In genomic region chr14:55846852-55847471, GRCh38 we compare ENCODE assay signal across 13 cellular contexts.
A peak's percentile ranks its signal among the peaks of the same experiment; 100 is the strongest.
DNase-seq lines count a peak whose midpoint lies in the region; ATAC-seq and TF ChIP-seq lines count a peak whose summit lies in the region.
"Had no signal": no experiment of that assay in that cellular context is flagged by ENCODE, and none has a peak within 500 bp of the region (broad histone marks: within the 10 kb centered on the region; RNA-seq: fewer than 3 reads in every experiment).

No MANE protein-coding gene starts in this region.

- intact Hi-C loops in PC-3 (cut with micrococcal nuclease) = loop anchor here (1.0 kb wide), 4 partner anchors 15 to 94 kb away; no protein-coding TSS in a partner anchor
- intact Hi-C loops in posterior vena cava (cut with DNase I) = no loop called here

- CTCF ChIA-PET in PC-3 (lab: Charles Lee) = interaction anchor here (0.5 kb wide), 1 partner anchor 487 kb away, joined by 4 read pairs; no protein-coding TSS in a partner anchor

- H3K27me3 ChIP-seq in PC-3 (ENCODE audit: low read length) (no peaks in the 10 kb centered on the region), Karpas-422 (ENCODE audit: low read length) (no peaks in the 10 kb centered on the region)
- H3K27me3 ChIP-seq: transverse colon had no signal

- no TSS peak for BruUV-seq in PC-3 (replicated peaks; lab: Mats Ljungman, UMichigan)

- H3K79me2 ChIP-seq in PC-3 (ENCODE audit: low read length) (no peaks in the 10 kb centered on the region), Karpas-422 (ENCODE audit: low read length) (no peaks in the 10 kb centered on the region)

- H3K4me2 ChIP-seq in PC-3 (ENCODE audit: low read length) (peak overlapping the region; percentile 24), Karpas-422 (ENCODE audit: low read depth, low read length, poor library complexity, severe bottlenecking) (no peak overlapping the region)

- H3K4me1 ChIP-seq in PC-3 (ENCODE audit: insufficient read depth, low read length) (peaks cover 32% of the 10 kb centered on the region), Karpas-422 (ENCODE audit: low read length) (no peaks in the 10 kb centered on the region)

- H3K9me3 ChIP-seq in PC-3 (ENCODE audit: low read length) = no peaks in the 10 kb centered on the region
- no peaks in the 10 kb centered on the region for H3K9me3 ChIP-seq in Karpas-422 (ENCODE audit: low read length)
- H3K9me3 ChIP-seq: transverse colon had no signal

- POLR2A ChIA-PET in PC-3 (lab: Charles Lee; ENCODE audit: unreplicated experiment) = no interaction called here

- TF ChIP-seq CTCF in PC-3 (conservative IDR thresholded peaks at IDR 0.05; ENCODE audit: low read depth, low read length) (no peak), foreskin fibroblast (IDR thresholded peaks at IDR 0.05; ENCODE audit: low read depth, low read length) (no peak)

- H3K36me3 ChIP-seq in PC-3 (ENCODE audit: low read depth, low read length) (no peaks in the 10 kb centered on the region), Karpas-422 (ENCODE audit: insufficient read depth, low read length) (no peaks in the 10 kb centered on the region)
- H3K36me3 ChIP-seq: transverse colon had no signal

- H3K27ac ChIP-seq in PC-3 (ENCODE audit: low read length) = peak overlapping the region; percentile 56
- H3K27ac ChIP-seq in Karpas-422 (ENCODE audit: low read length) = no peak overlapping the region

- no peaks in the 10 kb centered on the region for H3F3A ChIP-seq in PC-3 (ENCODE audit: low read length, unreplicated experiment)

- no peak overlapping the region for H2AFZ ChIP-seq in PC-3 (ENCODE audit: low read length)
- H2AFZ ChIP-seq in Karpas-422 (ENCODE audit: low read length) = no peak overlapping the region

- H3K9ac ChIP-seq in PC-3 (ENCODE audit: low read length) (no peak overlapping the region; the same call in 1 of the 2 replicates), Karpas-422 (ENCODE audit: low read length) (no peak overlapping the region)

- H3K4me3 ChIP-seq in PC-3 (ENCODE audit: low read length) = no peak overlapping the region
- H3K4me3 ChIP-seq in foreskin fibroblast (ENCODE audit: low read depth in 1 of 2, low read length in 2 of 2) = no peak overlapping the region
- no peak overlapping the region for H3K4me3 ChIP-seq in Karpas-422 (ENCODE audit: low read length)
- H3K4me3 ChIP-seq: transverse colon had no signal

- H4K20me1 ChIP-seq in PC-3 (ENCODE audit: low read length) (no peaks in the 10 kb centered on the region), Karpas-422 (ENCODE audit: insufficient read depth, low read depth, low read length) (no peaks in the 10 kb centered on the region)

- H3K9me2 ChIP-seq in PC-3 (replicated peaks; ENCODE audit: low read length) (peaks cover 7% of the 10 kb centered on the region; the same call in 1 of the 2 replicates), Karpas-422 (replicated peaks; ENCODE audit: insufficient read depth, low read length) (no peaks in the 10 kb centered on the region)

- ATAC-seq in PC-3 = peak; percentile 40
- no peak for ATAC-seq in HG02610 (IDR thresholded peaks at IDR 0.05; ENCODE audit: unreplicated experiment)
- ATAC-seq: activated CD8-positive, alpha-beta memory T cell treated with anti-CD3 and anti-CD28 coated beads, Interleukin-2, amount 10 ng/mL, durations not matched to agents 7 days and 5 days had no signal

- DNase-seq in DMS79 (lab: John Stamatoyannopoulos, UW) (peak; percentile 31), PC-3 (peak; percentile 55), foreskin fibroblast (peak; percentile 63 to 78), posterior vena cava (ENCODE audit: low spot score) (peak; percentile 85), Karpas-422 (no peak), DMS153 (lab: John Stamatoyannopoulos, UW) (no peak)
- no peak for DNase-seq in effector CD4-positive, alpha-beta T cell
- DNase-seq: activated CD8-positive, alpha-beta memory T cell treated with anti-CD3 and anti-CD28 coated beads, Interleukin-2, amount 10 ng/mL, durations not matched to agents 7 days and 5 days; CD4-positive, alpha-beta memory T cell; NCI-H1105 treated with DMSO at 0.1 percent for 48 hours; T-helper 2 cell; transverse colon had no signal

Comparison
In these comparisons a context has a peak if more than half of its experiments do, and no peak if none do; other contexts are left out.
1. DNase-seq: peak in DMS79 (single experiment), PC-3 (single experiment), foreskin fibroblast (2 of 2) and posterior vena cava (single experiment); none in Karpas-422 (single experiment), DMS153 (single experiment) and effector CD4-positive, alpha-beta T cell (single experiment).